9 cellular contexts compared by ENCODE assay signal in genomic region chr21:31293986-31294385, GRCh38. TPM values are rescaled to one million over a fixed set of nuclear protein-coding genes. Genes with fewer than 3 reads are reported as not detected.
DNase-seq lines count a peak whose midpoint lies in the region; ATAC-seq lines count a peak whose summit lies in the region.
"Had no signal": no experiment of that assay in that cellular context is flagged by ENCODE, and none has a peak within 500 bp of the region (broad histone marks: within the 10 kb centered on the region; RNA-seq: fewer than 3 reads in every experiment).

No MANE protein-coding gene starts in this region.

- no peak overlapping the region for H3K4me3 ChIP-seq in mesodermal cell (ENCODE audit: extremely low read depth, insufficient read depth, low read length, poor library complexity, severe bottlenecking)

- H3K4me3 Mint-ChIP-seq in stimulated activated naive CD8-positive, alpha-beta T cell treated with anti-CD3 and anti-CD28 coated beads, Interleukin-15, amount 100 ng/mL, for 72 hours = peak overlapping the region; percentile 44 to 57
- H3K4me3 Mint-ChIP-seq: CD4-positive, CD25-positive, alpha-beta regulatory T cell had no signal

- H3K4me1 Mint-ChIP-seq in stimulated activated naive CD8-positive, alpha-beta T cell treated with anti-CD3 and anti-CD28 coated beads, Interleukin-15, amount 100 ng/mL, for 72 hours = peaks cover 31% of the 10 kb centered on the region

- H3K9me3 Mint-ChIP-seq in activated naive CD4-positive, alpha-beta T cell treated with anti-CD3 and anti-CD28 coated beads, Interleukin-2, amount 50 U/mL, for 72 hours = peaks cover 4 to 7% of the 10 kb centered on the region in 2 donors
- no peaks in the 10 kb centered on the region for H3K9me3 Mint-ChIP-seq in stimulated activated naive CD8-positive, alpha-beta T cell treated with anti-CD3 and anti-CD28 coated beads, Interleukin-15, amount 100 ng/mL, for 72 hours

- DNase-seq in activated gamma-delta T cell treated with anti-CD3 and anti-CD28 coated beads, Interleukin-2, amount 50 U/mL, for 16 hours (ENCODE audit: low read depth) = peak; percentile 29
- DNase-seq in activated gamma-delta T cell treated with Interleukin-2 at 50 U/mL for 16 hours = no peak
- peak; percentile 52 to 76 for DNase-seq in activated naive CD4-positive, alpha-beta T cell treated with anti-CD3 and anti-CD28 coated beads, Interleukin-2, amount 50 U/mL, for 72 hours (ENCODE audit: low spot score in 2 of 2)
- DNase-seq in stimulated activated naive CD8-positive, alpha-beta T cell treated with anti-CD3 and anti-CD28 coated beads, Interleukin-15, amount 100 ng/mL, for 72 hours = peak; percentile 24 to 62
- DNase-seq: CD4-positive, CD25-positive, alpha-beta regulatory T cell had no signal

- peak overlapping the region; percentile 65 to 77 for H3K27ac Mint-ChIP-seq in activated naive CD4-positive, alpha-beta T cell treated with anti-CD3 and anti-CD28 coated beads, Interleukin-2, amount 50 U/mL, for 72 hours
- H3K27ac Mint-ChIP-seq in stimulated activated naive CD8-positive, alpha-beta T cell treated with anti-CD3 and anti-CD28 coated beads, Interleukin-15, amount 100 ng/mL, for 72 hours = peak overlapping the region in 1 of 2 donors; percentile 51
- H3K27ac Mint-ChIP-seq: CD4-positive, CD25-positive, alpha-beta regulatory T cell had no signal

- no peaks in the 10 kb centered on the region for H3K27me3 Mint-ChIP-seq in stimulated activated naive CD8-positive, alpha-beta T cell treated with anti-CD3 and anti-CD28 coated beads, Interleukin-15, amount 100 ng/mL, for 72 hours
- H3K27me3 Mint-ChIP-seq: CD4-positive, CD25-positive, alpha-beta regulatory T cell had no signal

- peaks cover 0 to 32% of the 10 kb centered on the region in 2 donors for H3K36me3 Mint-ChIP-seq in activated naive CD4-positive, alpha-beta T cell treated with anti-CD3 and anti-CD28 coated beads, Interleukin-2, amount 50 U/mL, for 72 hours

- no peaks in the 10 kb centered on the region for H3K9me3 ChIP-seq in mesodermal cell (ENCODE audit: control insufficient read depth, low read length)

- H3K36me3 ChIP-seq in mesodermal cell (ENCODE audit: control insufficient read depth, insufficient read depth, low read length) = peaks cover 6% of the 10 kb centered on the region

- peak overlapping the region; percentile 11 for H3K27ac ChIP-seq in mesodermal cell (ENCODE audit: low read depth, low read length, severe bottlenecking)

- peaks cover 18% of the 10 kb centered on the region for H3K4me1 ChIP-seq in mesodermal cell (ENCODE audit: control insufficient read depth, insufficient read depth, low read length, poor library complexity, severe bottlenecking)

- ATAC-seq in activated naive CD4-positive, alpha-beta T cell treated with anti-CD3 and anti-CD28 coated beads, Interleukin-2, amount 50 U/mL, for 72 hours = peak; percentile 96 to 99
- ATAC-seq in stimulated activated naive CD8-positive, alpha-beta T cell treated with anti-CD3 and anti-CD28 coated beads, Interleukin-15, amount 100 ng/mL, for 72 hours = peak; percentile 96
- ATAC-seq in HG02571 (IDR thresholded peaks at IDR 0.05; ENCODE audit: unreplicated experiment) (no peak), HG03196 (IDR thresholded peaks at IDR 0.05; ENCODE audit: unreplicated experiment) (no peak), HG02588 (IDR thresholded peaks at IDR 0.05; ENCODE audit: unreplicated experiment) (no peak)

RNA-seq across cellular contexts. Expression of gene TIAM1, which starts 50.1 kb away (rescaled TPM):
- total RNA-seq in activated naive CD4-positive, alpha-beta T cell treated with anti-CD3 and anti-CD28 coated beads, Interleukin-2, amount 50 U/mL, for 72 hours = 10 to 100 TPM; 43.7 to 70.6 TPM
- 24.0 TPM for polyA plus RNA-seq in mesodermal cell (2013, experiment 1 of 2)
- 21.7 TPM for polyA plus RNA-seq in mesodermal cell (2013, experiment 2 of 2)

Comparison
In these comparisons a context has a peak if more than half of its experiments do, and no peak if none do; other contexts are left out.
1. ATAC-seq: peak in activated naive CD4-positive, alpha-beta T cell treated with anti-CD3 and anti-CD28 coated beads, Interleukin-2, amount 50 U/mL, for 72 hours (2 of 2) and stimulated activated naive CD8-positive, alpha-beta T cell treated with anti-CD3 and anti-CD28 coated beads, Interleukin-15, amount 100 ng/mL, for 72 hours (single experiment); none in HG02571 (single experiment), HG03196 (single experiment) and HG02588 (single experiment).